ENCODE assay signal across 20 cellular contexts in genomic region chr12:120630139-120630895, GRCh38.
DNase-seq lines count a peak whose midpoint lies in the region; ATAC-seq lines count a peak whose summit lies in the region.
"Had no signal": no experiment of that assay in that cellular context is flagged by ENCODE, and none has a peak within 500 bp of the region (broad histone marks: within the 10 kb centered on the region; RNA-seq: fewer than 3 reads in every experiment).

No MANE protein-coding gene starts in this region.

- ATAC-seq in HG03196 (IDR thresholded peaks at IDR 0.05; ENCODE audit: unreplicated experiment): no peak
- no peak for ATAC-seq in GM21447 (IDR thresholded peaks at IDR 0.05; ENCODE audit: unreplicated experiment)
- ATAC-seq in GM19395 (IDR thresholded peaks at IDR 0.05; ENCODE audit: unreplicated experiment): no peak

- DNase-seq in NCI-H82 (lab: John Stamatoyannopoulos, UW): peak; percentile 54
- no peak for DNase-seq in NCI-H82 treated with DMSO at 0.1 percent for 48 hours (lab: John Stamatoyannopoulos, UW; ENCODE audit: unreplicated experiment)
- peak; percentile 33 for DNase-seq in astrocyte of the hippocampus (ENCODE audit: low read depth, low spot score)
- DNase-seq in medulla oblongata (ENCODE audit: extremely low spot score): peak; percentile 40
- DNase-seq in GM19240 (ENCODE audit: insufficient read length, low spot score): no peak
- DNase-seq: activated CD4-positive, alpha-beta T cell treated with anti-CD3 and anti-CD28 coated beads for 1 hour; activated naive CD4-positive, alpha-beta T cell treated with anti-CD3 and anti-CD28 coated beads for 36 hours; activated T-cell treated with anti-CD3 and anti-CD28 coated beads, Interleukin-2, amount 50 U/mL, for 48 hours; DMS79; effector CD8-positive, alpha-beta T cell; islet precursor cell; NCI-H1105; NCI-H748 treated with DMSO at 0.1 percent for 48 hours; Right ventricle myocardium superior; spleen; stimulated activated CD4-positive, alpha-beta T cell treated with anti-CD3 and anti-CD28 coated beads, Interleukin-4, amount 100 ng/mL, for 1 hour; stimulated activated naive CD4-positive, alpha-beta T cell treated with Interleukin-2 at 50 U/mL for 16 hours had no signal

Comparison
In these comparisons a context has a peak if more than half of its experiments do, and no peak if none do; other contexts are left out.
1. DNase-seq: peak in NCI-H82 (single experiment), astrocyte of the hippocampus (single experiment) and medulla oblongata (single experiment); none in NCI-H82 treated with DMSO at 0.1 percent for 48 hours (single experiment) and GM19240 (single experiment).